8 cellular contexts compared by ENCODE assay signal in genomic region chr16:77723108-77723514, GRCh38. TPM values are rescaled to one million over a fixed set of nuclear protein-coding genes. Genes with fewer than 3 reads are reported as not detected.
A peak's percentile ranks its signal among the peaks of the same experiment; 100 is the strongest.
DNase-seq lines count a peak whose midpoint lies in the region; ATAC-seq and TF ChIP-seq lines count a peak whose summit lies in the region.

No MANE protein-coding gene starts in this region.

- no peak for TF ChIP-seq POLR2A in lower leg skin (IDR thresholded peaks at IDR 0.05)

- H3K36me3 ChIP-seq in OCI-LY7 (ENCODE audit: insufficient read depth, low read length), result no peaks in the 10 kb centered on the region
- no peaks in the 10 kb centered on the region for H3K36me3 ChIP-seq in thymus (ENCODE audit: control insufficient read depth, insufficient read depth)

- intact Hi-C loops in OCI-LY7 (cut with micrococcal nuclease; ENCODE audit: unreplicated experiment) (loop anchor here (1.0 to 10.0 kb wide), 3 partner anchors 42 to 528 kb away; partner anchors contain the start of genes MON1B, SYCE1L and WWOX), lower leg skin (cut with DNase I; ENCODE audit: low total_unique reads) (no loop called here)

- peaks cover 17% of the 10 kb centered on the region for H3K4me1 ChIP-seq in OCI-LY7 (ENCODE audit: insufficient read depth, low read length, poor library complexity, severe bottlenecking)
- peaks cover 9% of the 10 kb centered on the region for H3K4me1 ChIP-seq in thymus (ENCODE audit: control insufficient read depth, insufficient read depth, low read length)

- peaks cover 17% of the 10 kb centered on the region for H3K36me3 Mint-ChIP-seq in activated T-cell treated with anti-CD3 and anti-CD28 coated beads, Interleukin-2, amount 50 U/mL, for 24 hours (ENCODE audit: low read depth)

- POLR2A ChIA-PET in OCI-LY7 (lab: Charles Lee), result interaction anchor here (0.7 to 0.9 kb wide), 2 partner anchors 145 to 265 kb away, joined by 3 read pairs; no protein-coding TSS in a partner anchor

- BruUV-seq in OCI-LY7 (replicated peaks; lab: Mats Ljungman, UMichigan), result TSS peak; percentile 60

- peak overlapping the region; percentile 89 for H3K27ac Mint-ChIP-seq in activated T-cell treated with anti-CD3 and anti-CD28 coated beads, Interleukin-2, amount 50 U/mL, for 24 hours

- no peaks in the 10 kb centered on the region for H3K9me3 Mint-ChIP-seq in activated T-cell treated with anti-CD3 and anti-CD28 coated beads, Interleukin-2, amount 50 U/mL, for 24 hours

- no peaks in the 10 kb centered on the region for H3K79me2 ChIP-seq in OCI-LY7 (ENCODE audit: insufficient read depth, low read depth, low read length)

- 2 to 3% methylated on average over 5 of the region's 5 CpGs for whole genome bisulfite sequencing in lower leg skin, 2 donors
- WGBS in thymus, result 2% methylated on average over 5 of the region's 5 CpGs

- peak; percentile 13 for ATAC-seq in HG02852 (IDR thresholded peaks at IDR 0.05; ENCODE audit: unreplicated experiment)

- peak overlapping the region; percentile 82 for H3K4me3 ChIP-seq in OCI-LY7 (ENCODE audit: low read depth, low read length, poor library complexity, severe bottlenecking)
- peak overlapping the region; percentile 61 for H3K4me3 ChIP-seq in lower leg skin (ENCODE audit: low read depth, poor library complexity, severe bottlenecking)
- H3K4me3 ChIP-seq in thymus (ENCODE audit: low read length), result peak overlapping the region; percentile 69

- peak overlapping the region; percentile 90 for H2AFZ ChIP-seq in OCI-LY7 (ENCODE audit: low read length)

- peak overlapping the region; percentile 44 for H3K27ac ChIP-seq in OCI-LY7 (ENCODE audit: low read depth, low read length, poor library complexity, severe bottlenecking)
- H3K27ac ChIP-seq in cingulate gyrus (ENCODE audit: low read depth, low read length), result peak overlapping the region; percentile 79
- no peak overlapping the region for H3K27ac ChIP-seq in thymus (ENCODE audit: low read depth)

- DNase-seq in activated T-cell treated with anti-CD3 and anti-CD28 coated beads, Interleukin-2, amount 50 U/mL, for 24 hours, result no peak
- DNase-seq in activated T-cell treated with anti-CD3 and anti-CD28 coated beads, Interleukin-2, amount 50 U/mL, for 1 hour, result no peak
- peak; percentile 43 for DNase-seq in OCI-LY7 (ENCODE audit: low spot score)
- DNase-seq in lower leg skin (ENCODE audit: low spot score in 2 of 2), result no peak
- no peak for DNase-seq in activated CD8-positive, alpha-beta memory T cell treated with anti-CD3 and anti-CD28 coated beads for 24 hours

- peaks cover 15% of the 10 kb centered on the region for H3K4me1 Mint-ChIP-seq in activated T-cell treated with anti-CD3 and anti-CD28 coated beads, Interleukin-2, amount 50 U/mL, for 24 hours (ENCODE audit: low read depth)

- H3K9me2 ChIP-seq in OCI-LY7 (ENCODE audit: insufficient read depth, low read length), result no peaks in the 10 kb centered on the region

- CTCF ChIA-PET in OCI-LY7 (lab: Charles Lee; ENCODE audit: unreplicated experiment), result no interaction called here

- H3K27me3 ChIP-seq in thymus (ENCODE audit: control insufficient read depth, insufficient read depth), result no peaks in the 10 kb centered on the region

- TF ChIP-seq CTCF in OCI-LY7 (conservative IDR thresholded peaks at IDR 0.05; ENCODE audit: low read length), result no peak
- no peak for TF ChIP-seq CTCF in lower leg skin (IDR thresholded peaks at IDR 0.05)

- peak overlapping the region; percentile 85 for H3K4me3 Mint-ChIP-seq in activated T-cell treated with anti-CD3 and anti-CD28 coated beads, Interleukin-2, amount 50 U/mL, for 24 hours

- peak overlapping the region; percentile 94 for H3K4me2 ChIP-seq in OCI-LY7 (ENCODE audit: low read length)

- H3K27me3 Mint-ChIP-seq in activated T-cell treated with anti-CD3 and anti-CD28 coated beads, Interleukin-2, amount 50 U/mL, for 24 hours, result no peaks in the 10 kb centered on the region

- H4K20me1 ChIP-seq in OCI-LY7 (ENCODE audit: insufficient read depth, low read length), result no peaks in the 10 kb centered on the region

- H3K9me3 ChIP-seq in OCI-LY7 (ENCODE audit: low read length), result no peaks in the 10 kb centered on the region
- H3K9me3 ChIP-seq in thymus (ENCODE audit: control insufficient read depth), result no peaks in the 10 kb centered on the region

RNA-seq across cellular contexts. Expression of gene NUDT7, which starts 0.8 kb away (rescaled TPM):
- total RNA-seq in OCI-LY7 (2014; rRNA removed; shearing (Covaris generic)), result 4.4 and 9.1 TPM in 2 replicates
- 22.1 and 28.5 TPM in 2 replicates for total RNA-seq in OCI-LY7 (2022)
- total RNA-seq in lower leg skin, result 10 to 100 TPM; 10.3 to 16.0 (median 12.0) TPM
- polyA plus RNA-seq in thymus, result 20.5 TPM
